Comparison of ENCODE assay signal across 8 cellular contexts in the genomic region with DNA sequence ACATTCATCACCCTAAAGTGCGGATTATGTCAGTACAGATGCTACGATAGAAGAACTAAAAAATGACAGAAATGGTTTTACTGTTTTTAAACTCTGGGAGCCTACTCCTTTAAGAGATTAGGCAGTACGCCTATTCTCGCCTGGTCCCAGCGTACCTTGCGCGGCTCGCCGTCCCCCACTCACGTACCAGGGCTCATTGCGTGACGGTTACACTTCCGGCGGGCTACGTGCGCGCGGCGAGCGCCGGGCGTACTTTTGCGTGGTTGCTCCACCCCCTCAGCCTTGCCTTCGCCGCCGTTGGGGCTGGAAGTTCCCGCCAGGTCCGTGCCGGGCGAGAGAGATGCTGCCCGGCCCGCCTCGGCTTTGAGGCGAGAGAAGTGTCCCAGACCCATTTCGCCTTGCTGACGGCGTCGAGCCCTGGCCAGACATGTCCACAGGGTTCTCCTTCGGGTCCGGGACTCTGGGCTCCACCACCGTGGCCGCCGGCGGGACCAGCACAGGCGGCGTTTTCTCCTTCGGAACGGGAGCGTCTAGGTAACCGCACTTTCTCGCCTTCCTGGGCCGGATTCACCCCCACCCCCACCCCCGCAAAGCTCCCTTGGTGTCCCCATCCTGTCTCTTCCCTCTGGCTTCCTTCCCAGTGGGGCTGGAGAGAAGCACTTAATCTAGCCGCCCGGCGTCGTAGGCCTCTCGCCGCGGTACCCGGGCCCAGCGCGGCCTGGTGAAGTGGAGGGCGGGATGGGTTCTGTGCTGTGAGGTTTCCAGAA. TPM values are rescaled to one million over a fixed set of nuclear protein-coding genes. Genes with fewer than 3 reads are reported as not detected.
DNase-seq lines count a peak whose midpoint lies in the region; ATAC-seq and TF ChIP-seq lines count a peak whose summit lies in the region.

Gene NUP58, plus strand, starts transcription at position 279 of the 767 bp plus-strand sequence. Its CDS starts 149 bp downstream, at position 428.

- peaks cover 26% of the 10 kb centered on the region for H3K36me3 Mint-ChIP-seq in T-helper 1 cell treated with Interleukin-12 subunit alpha and Interleukin-12 subunit beta and Interleukin-4 antibody, amounts not matched to agents 30 μg/mL and 1 μg/mL, for 36 hours (ENCODE audit: low read depth)

- H3K4me3 ChIP-seq in heart right ventricle (peak within 1 kb of the TSS; percentile 64 to 94 (median 80)), upper lobe of left lung (peak within 1 kb of the TSS; percentile 67 to 92 (median 87))

- no peak for TF ChIP-seq CTCF in GM13977 (IDR thresholded peaks at IDR 0.05; ENCODE audit: extremely low read depth, insufficient read depth, missing control alignments)
- no peak for TF ChIP-seq CTCF in heart right ventricle (IDR thresholded peaks at IDR 0.05)
- TF ChIP-seq CTCF in upper lobe of left lung (IDR thresholded peaks at IDR 0.05), result peak in 1 of 6 experiments; percentile 32

- peak in 1 of 4 donors; percentile 89 for TF ChIP-seq EP300 in upper lobe of left lung (IDR thresholded peaks at IDR 0.05)

- H3K4me1 ChIP-seq in heart right ventricle (peaks cover 0 to 39% (median 20%) of the 10 kb centered on the region in 9 donors), upper lobe of left lung (peaks cover 15 to 28% (median 24%) of the 10 kb centered on the region in 4 donors)

- H3K36me3 ChIP-seq in heart right ventricle, result peaks cover 0 to 24% (median 0%) of the 10 kb centered on the region in 9 donors
- peaks cover 0 to 10% (median under 1%) of the 10 kb centered on the region in 4 donors for H3K36me3 ChIP-seq in upper lobe of left lung

- H3K4me1 Mint-ChIP-seq in T-helper 1 cell treated with Interleukin-12 subunit alpha and Interleukin-12 subunit beta and Interleukin-4 antibody, amounts not matched to agents 30 μg/mL and 1 μg/mL, for 36 hours (ENCODE audit: low read depth), result peaks cover 32% of the 10 kb centered on the region

- peaks cover 20% of the 10 kb centered on the region for H3K27me3 Mint-ChIP-seq in T-helper 1 cell treated with Interleukin-12 subunit alpha and Interleukin-12 subunit beta and Interleukin-4 antibody, amounts not matched to agents 30 μg/mL and 1 μg/mL, for 36 hours (ENCODE audit: low read depth)

- in situ Hi-C loops in GM13977 (cut with MboI; ENCODE audit: low pct_unique_long_range_greater_than_20kb, low sequenced_read_pairs, unreplicated experiment), result no loop called here

- DNase-seq in GM13977 (ENCODE audit: low spot score), result peak; percentile 90
- DNase-seq in NCI-H1694 (lab: John Stamatoyannopoulos, UW), result peak; percentile 69
- DNase-seq in amniotic stem cell (lab: John Stamatoyannopoulos, UW), result peak; percentile 88
- peak; percentile 95 for DNase-seq in heart right ventricle
- DNase-seq in posterior cingulate gyrus, result peak; percentile 93 to 99 (median 96)
- DNase-seq in upper lobe of left lung, result peak; percentile 96 to 99

- intact Hi-C loops in heart right ventricle (cut with DNase I), result loop anchor here in 1 of 10 donors (2.0 kb wide), 1 partner anchor 15 kb away; the partner anchor contains the start of gene MTMR6
- intact Hi-C loops in posterior cingulate gyrus (cut with DNase I), result loop anchor here (2.0 kb wide), 1 partner anchor 15 kb away; the partner anchor contains the start of gene MTMR6

- WGBS in heart right ventricle, 2 donors, result 0% methylated on average over 64 of the region's 64 CpGs
- WGBS in upper lobe of left lung, 2 donors, result 0 to 1% methylated on average over 26 to 44 of the region's 64 CpGs

- TF ChIP-seq POLR2A in upper lobe of left lung (IDR thresholded peaks at IDR 0.05), result peak in 3 of 4 donors; percentile 80 to 94 (median 90)

- H3K9me3 Mint-ChIP-seq in T-helper 1 cell treated with Interleukin-12 subunit alpha and Interleukin-12 subunit beta and Interleukin-4 antibody, amounts not matched to agents 30 μg/mL and 1 μg/mL, for 36 hours, result no peaks in the 10 kb centered on the region

- ATAC-seq in HG02884 (IDR thresholded peaks at IDR 0.05; ENCODE audit: unreplicated experiment), result peak; percentile 98
- ATAC-seq in heart right ventricle, result peak; percentile 100
- peak; percentile 100 for ATAC-seq in upper lobe of left lung (ENCODE audit: low FRiP score in 2 of 2)

- peak within 1 kb of the TSS; percentile 94 for H3K4me3 Mint-ChIP-seq in T-helper 1 cell treated with Interleukin-12 subunit alpha and Interleukin-12 subunit beta and Interleukin-4 antibody, amounts not matched to agents 30 μg/mL and 1 μg/mL, for 36 hours

- H3K27ac Mint-ChIP-seq in T-helper 1 cell treated with Interleukin-12 subunit alpha and Interleukin-12 subunit beta and Interleukin-4 antibody, amounts not matched to agents 30 μg/mL and 1 μg/mL, for 36 hours, result peak within 1 kb of the TSS; percentile 94

- H3K27ac ChIP-seq in heart right ventricle (peak within 1 kb of the TSS; percentile 31 to 95 (median 90)), upper lobe of left lung (peak within 1 kb of the TSS; percentile 89 to 97 (median 95))

- H3K9me3 ChIP-seq in heart right ventricle (no peaks in the 10 kb centered on the region), upper lobe of left lung (no peaks in the 10 kb centered on the region)

- peaks cover 0 to 13% (median 5%) of the 10 kb centered on the region in 7 donors for H3K27me3 ChIP-seq in heart right ventricle
- H3K27me3 ChIP-seq in upper lobe of left lung, result no peaks in the 10 kb centered on the region

RNA-seq across cellular contexts. Expression of gene NUP58, which starts in this region (rescaled TPM):
- 10 to 100 TPM; 21.2 to 29.5 (median 26.5) TPM for total RNA-seq in heart right ventricle
- polyA plus RNA-seq in heart right ventricle, result 10 to 100 TPM in 1 of 2 donors, 1 to 10 TPM in 1; 8.9 to 10.9 TPM
- 100 to 1,000 TPM in 2 of 6 donors, 10 to 100 TPM in 4; 68.2 to 157 (median 85.6) TPM for total RNA-seq in upper lobe of left lung

Comparison
In these comparisons a context has a peak if more than half of its experiments do, and no peak if none do; other contexts are left out.
1. Peak in every context shown above with its lines: DNase-seq, ATAC-seq, H3K4me3 ChIP-seq and H3K27ac ChIP-seq.